Comparison of ENCODE assay signal across 13 cellular contexts in genomic region chr2:212915121-212915782, GRCh38.
A peak's percentile ranks its signal among the peaks of the same experiment; 100 is the strongest.
DNase-seq lines count a peak whose midpoint lies in the region; ATAC-seq and TF ChIP-seq lines count a peak whose summit lies in the region.
"Had no signal": no experiment of that assay in that cellular context is flagged by ENCODE, and none has a peak within 500 bp of the region (broad histone marks: within the 10 kb centered on the region; RNA-seq: fewer than 3 reads in every experiment).

No MANE protein-coding gene starts in this region.

- peaks cover 7 to 9% of the 10 kb centered on the region in 2 donors for H3K4me1 Mint-ChIP-seq in effector memory CD8-positive, alpha-beta T cell (ENCODE audit: low read depth in 2 of 2)

- H3K4me3 Mint-ChIP-seq in effector memory CD8-positive, alpha-beta T cell, result no peak overlapping the region

- DNase-seq in fibroblast of mammary gland (ENCODE audit: low read depth), result peak; percentile 29
- DNase-seq in NCI-H345 (lab: John Stamatoyannopoulos, UW), result no peak
- no peak for DNase-seq in globus pallidus (ENCODE audit: low spot score)
- DNase-seq in effector memory CD8-positive, alpha-beta T cell, result no peak
- DNase-seq: DMS 273 treated with DMSO at 0.1 percent for 48 hours; effector CD8-positive, alpha-beta T cell; left cardiac atrium; right cardiac atrium had no signal

- no peak overlapping the region for H3K4me3 ChIP-seq in fibroblast of mammary gland (ENCODE audit: control insufficient read depth, low read depth, low read length)
- H3K4me3 ChIP-seq: SK-N-MC had no signal

- H3K27ac Mint-ChIP-seq in effector memory CD8-positive, alpha-beta T cell, result no peak overlapping the region

- no peaks in the 10 kb centered on the region for H3K27me3 Mint-ChIP-seq in effector memory CD8-positive, alpha-beta T cell

- TF ChIP-seq CTCF in fibroblast of mammary gland (conservative IDR thresholded peaks at IDR 0.05; ENCODE audit: control insufficient read depth, insufficient read depth, low read depth, low read length), result no peak

- H3K36me3 Mint-ChIP-seq in effector memory CD8-positive, alpha-beta T cell (ENCODE audit: insufficient read depth), result no peaks in the 10 kb centered on the region

- peaks cover 0 to 2% of the 10 kb centered on the region in 2 donors for H3K9me3 Mint-ChIP-seq in effector memory CD8-positive, alpha-beta T cell

- ATAC-seq in GM18519 (IDR thresholded peaks at IDR 0.05; ENCODE audit: low FRiP score, unreplicated experiment) (peak; percentile 64), GM21619 (IDR thresholded peaks at IDR 0.05; ENCODE audit: unreplicated experiment) (peak; percentile 56), HG03432 (IDR thresholded peaks at IDR 0.05; ENCODE audit: unreplicated experiment) (peak; percentile 81), HG03571 (IDR thresholded peaks at IDR 0.05; ENCODE audit: unreplicated experiment) (no peak)
- ATAC-seq in effector memory CD8-positive, alpha-beta T cell (replicated peaks), result no peak
- ATAC-seq: left cardiac atrium had no signal

Comparison
In these comparisons a context has a peak if more than half of its experiments do, and no peak if none do; other contexts are left out.
1. ATAC-seq: peak in GM18519 (single experiment), GM21619 (single experiment) and HG03432 (single experiment); none in HG03571 (single experiment) and effector memory CD8-positive, alpha-beta T cell (single experiment).